ENCODE assay signal across 8 cellular contexts in the genomic region with DNA sequence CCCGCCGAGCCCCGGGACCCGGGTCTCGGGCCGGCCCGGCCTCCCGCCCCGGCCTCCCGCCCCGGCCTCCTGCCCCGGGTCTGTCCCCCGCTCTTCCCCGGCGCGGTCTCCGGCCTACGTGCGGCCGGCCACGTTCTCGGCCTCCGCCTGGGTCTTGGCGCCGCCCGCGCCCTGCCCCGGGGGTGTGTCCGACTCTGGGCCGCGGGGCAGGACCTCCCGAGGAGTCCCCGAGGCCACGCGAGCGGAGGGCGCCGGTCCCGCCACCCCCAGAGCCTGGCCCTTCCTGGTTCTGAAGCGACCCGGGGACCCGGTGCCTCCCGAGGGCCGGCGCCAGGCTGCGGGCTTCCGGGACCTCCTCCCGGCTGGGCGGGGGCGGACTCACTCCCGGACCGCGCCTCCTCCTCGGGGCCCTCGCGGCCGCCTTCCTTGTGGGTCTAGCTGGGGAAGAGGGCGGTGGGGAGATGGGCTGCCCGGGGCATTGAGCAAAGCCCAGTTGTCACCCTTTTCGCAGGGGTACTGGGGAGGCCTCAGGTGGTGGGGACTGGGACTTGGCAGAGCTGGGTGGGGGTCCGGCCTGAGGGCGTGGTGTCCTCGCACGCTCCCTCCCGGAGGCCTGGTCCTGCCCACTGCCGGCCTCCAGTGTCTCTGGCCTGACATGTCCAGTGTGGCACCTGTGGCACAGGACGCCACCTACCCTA. TPM values are rescaled to one million over a fixed set of nuclear protein-coding genes. Genes with fewer than 3 reads are reported as not detected.
DNase-seq lines count a peak whose midpoint lies in the region; ATAC-seq and TF ChIP-seq lines count a peak whose summit lies in the region.

No MANE protein-coding gene starts in this region.

- H3K9ac ChIP-seq in SK-N-MC (ENCODE audit: insufficient read length), result peak overlapping the region; percentile 73

- H3K4me1 Mint-ChIP-seq in activated naive CD8-positive, alpha-beta T cell (ENCODE audit: low read depth), result peaks cover 50% of the 10 kb centered on the region

- DNase-seq in AG09309 (ENCODE audit: low read depth), result no peak
- no peak for DNase-seq in SK-N-MC (ENCODE audit: low read depth, low spot score)
- peak in 38 of 42 donors; percentile 41 to 82 (median 62) for DNase-seq in head of caudate nucleus
- peak; percentile 67 to 81 (median 73) for DNase-seq in ovary

- H3K9me3 ChIP-seq in SK-N-MC (ENCODE audit: low read depth, low read length), result no peaks in the 10 kb centered on the region
- H3K9me3 ChIP-seq in ovary, result no peaks in the 10 kb centered on the region

- WGBS in ovary, 3 donors, result 0 to 1% (median 0%) methylated on average over 24 to 67 of the region's 67 CpGs
- 1% methylated on average over 67 of the region's 67 CpGs for WGBS in urinary bladder

- peak; percentile 9 for ATAC-seq in HG03565 (IDR thresholded peaks at IDR 0.05; ENCODE audit: unreplicated experiment)

- H3K9me3 Mint-ChIP-seq in activated naive CD8-positive, alpha-beta T cell (ENCODE audit: low read depth), result no peaks in the 10 kb centered on the region

- TF ChIP-seq EP300 in ovary (IDR thresholded peaks at IDR 0.05), result no peak

- intact Hi-C loops in head of caudate nucleus (cut with DNase I), result no loop called here
- intact Hi-C loops in ovary (cut with DNase I), result loop anchor here in 1 of 4 donors (10.0 kb wide), 1 partner anchor 486 kb away; no protein-coding TSS in a partner anchor

- no peaks in the 10 kb centered on the region for H3K27me3 ChIP-seq in ovary

- H3K4me3 Mint-ChIP-seq in activated naive CD8-positive, alpha-beta T cell, result peak overlapping the region; percentile 82

- H3K27me3 Mint-ChIP-seq in activated naive CD8-positive, alpha-beta T cell, result no peaks in the 10 kb centered on the region

- H3K4me3 ChIP-seq in AG09309 (ENCODE audit: control insufficient read depth, low read depth, low read length) (peak overlapping the region; percentile 77), SK-N-MC (peak overlapping the region; percentile 91), ovary (peak overlapping the region; percentile 98), urinary bladder (ENCODE audit: low read depth, low read length) (peak overlapping the region; percentile 90)

- no peak overlapping the region for H3K27ac ChIP-seq in SK-N-MC
- H3K27ac ChIP-seq in ovary, result peak overlapping the region; percentile 78 to 88
- H3K27ac ChIP-seq in urinary bladder (ENCODE audit: low read depth), result peak overlapping the region; percentile 88

- peaks cover 16% of the 10 kb centered on the region for H3K4me1 ChIP-seq in ovary (ENCODE audit: insufficient read depth)
- H3K4me1 ChIP-seq in urinary bladder (ENCODE audit: insufficient read depth), result no peaks in the 10 kb centered on the region

- H3K36me3 Mint-ChIP-seq in activated naive CD8-positive, alpha-beta T cell, result no peaks in the 10 kb centered on the region

- no peaks in the 10 kb centered on the region for H3K36me3 ChIP-seq in SK-N-MC (ENCODE audit: insufficient read depth, low read length)
- H3K36me3 ChIP-seq in ovary, result no peaks in the 10 kb centered on the region
- no peaks in the 10 kb centered on the region for H3K36me3 ChIP-seq in urinary bladder (ENCODE audit: insufficient read depth)

- TF ChIP-seq CTCF in AG09309 (IDR thresholded peaks at IDR 0.05; ENCODE audit: control insufficient read depth, insufficient read depth, low read depth, low read length, missing control alignments), result no peak
- no peak for TF ChIP-seq CTCF in ovary (IDR thresholded peaks at IDR 0.05)

- no peak overlapping the region for H3K27ac Mint-ChIP-seq in activated naive CD8-positive, alpha-beta T cell

- TF ChIP-seq POLR2A in GM19193 (IDR thresholded peaks at IDR 0.05; ENCODE audit: extremely low read depth, insufficient read depth, insufficient read length) (peak; percentile 5), ovary (IDR thresholded peaks at IDR 0.05) (no peak)

RNA-seq across cellular contexts. Expression of a gene that starts 0.6 kb away (rescaled TPM):
- total RNA-seq in ovary, result 100 to 1,000 TPM in 1 of 7 donors, 10 to 100 TPM in 6; 38.7 to 104 (median 88.7) TPM
- polyA plus RNA-seq in ovary, result 10 to 100 TPM; 12.6 to 71.0 TPM
- 74.8 TPM for total RNA-seq in urinary bladder
- polyA plus RNA-seq in urinary bladder, result 116 TPM

RNA-seq across cellular contexts. Expression of a gene that starts 14.7 kb away (rescaled TPM):
- total RNA-seq in ovary (not detected), urinary bladder (0.11 TPM)
- polyA plus RNA-seq in ovary (not detected), urinary bladder (0.03 TPM)

RNA-seq across cellular contexts. Expression of a gene that starts 38.7 kb away (rescaled TPM):
- total RNA-seq in ovary, result not detected
- polyA plus RNA-seq in ovary, result not detected
- not detected for total RNA-seq in urinary bladder
- not detected for polyA plus RNA-seq in urinary bladder

RNA-seq across cellular contexts. Expression of a gene that starts 38.8 kb away (rescaled TPM):
- total RNA-seq in ovary (10 to 100 TPM; 23.1 to 40.8 (median 29.3) TPM), urinary bladder (10.1 TPM)
- polyA plus RNA-seq in ovary (10 to 100 TPM in 1 of 2 donors, 1 to 10 TPM in 1; 1.2 to 40.7 TPM), urinary bladder (43.7 TPM)

RNA-seq across cellular contexts. Expression of a gene that starts 53.0 kb away (rescaled TPM):
- 1 to 10 TPM in 6 of 7 donors, under 1 TPM in 1; 0.48 to 7.0 (median 2.1) TPM for total RNA-seq in ovary
- 1 to 10 TPM; 1.3 to 1.6 TPM for polyA plus RNA-seq in ovary
- 1.2 TPM for total RNA-seq in urinary bladder
- 3.3 TPM for polyA plus RNA-seq in urinary bladder

Comparison
In these comparisons a context has a peak if more than half of its experiments do, and no peak if none do; other contexts are left out.
1. DNase-seq: peak in head of caudate nucleus (38 of 42) and ovary (5 of 5); none in AG09309 (single experiment) and SK-N-MC (single experiment).
2. Peak in every context shown above with its lines, with median percentiles within 50 percentile points of each other: H3K4me3 ChIP-seq.